ENCODE assay signal across 15 cellular contexts in genomic region chr7:79702116-79702515, GRCh38.
"Had no signal": no experiment of that assay in that cellular context is flagged by ENCODE, and none has a peak within 500 bp of the region (broad histone marks: within the 10 kb centered on the region; RNA-seq: fewer than 3 reads in every experiment).

No MANE protein-coding gene starts in this region.

- H3K27ac ChIP-seq: neural progenitor cell, pancreas, spleen, testis had no signal

- H3K4me1 ChIP-seq: neural progenitor cell, pancreas, spleen, testis had no signal

- H3K9ac ChIP-seq: neural progenitor cell had no signal

- H3K4me1 Mint-ChIP-seq: activated CD4-positive, alpha-beta memory T cell treated with anti-CD3 and anti-CD28 coated beads, Interleukin-2, amount 10 ng/mL, durations not matched to agents 7 days and 5 days; naive B cell; neural progenitor cell; stimulated activated naive CD8-positive, alpha-beta T cell treated with anti-CD3 and anti-CD28 coated beads, Interleukin-15, amount 100 ng/mL, for 72 hours had no signal

- DNase-seq: activated CD4-positive, alpha-beta memory T cell treated with anti-CD3 and anti-CD28 coated beads, Interleukin-2, amount 10 ng/mL, durations not matched to agents 7 days and 5 days; activated CD4-positive, alpha-beta T cell treated with anti-CD3 and anti-CD28 coated beads for 1 hour; activated naive CD4-positive, alpha-beta T cell treated with anti-CD3 and anti-CD28 coated beads, Interleukin-2, amount 50 U/mL, for 16 hours; activated T-cell treated with anti-CD3 and anti-CD28 coated beads, Interleukin-2, amount 50 U/mL, for 24 hours; left cardiac atrium; naive B cell; pancreas; spleen; stimulated activated naive CD8-positive, alpha-beta T cell treated with anti-CD3 and anti-CD28 coated beads, Interleukin-15, amount 100 ng/mL, for 72 hours; T-helper 1 cell; T1000; testis had no signal

- ATAC-seq: esophagus mucosa; left cardiac atrium; pancreas; sciatic nerve; stimulated activated naive CD8-positive, alpha-beta T cell treated with anti-CD3 and anti-CD28 coated beads, Interleukin-15, amount 100 ng/mL, for 72 hours had no signal

- H3K9me3 Mint-ChIP-seq: activated T-cell treated with anti-CD3 and anti-CD28 coated beads, Interleukin-2, amount 50 U/mL, for 24 hours; neural progenitor cell; stimulated activated naive CD8-positive, alpha-beta T cell treated with anti-CD3 and anti-CD28 coated beads, Interleukin-15, amount 100 ng/mL, for 72 hours had no signal

- H3K36me3 ChIP-seq: neural progenitor cell, pancreas, spleen had no signal

- H3K4me2 ChIP-seq: neural progenitor cell had no signal

- H3K27me3 ChIP-seq: neural progenitor cell, pancreas, spleen, testis had no signal

- H3K27me3 Mint-ChIP-seq: activated CD4-positive, alpha-beta memory T cell treated with anti-CD3 and anti-CD28 coated beads, Interleukin-2, amount 10 ng/mL, durations not matched to agents 7 days and 5 days; activated T-cell treated with anti-CD3 and anti-CD28 coated beads, Interleukin-2, amount 50 U/mL, for 24 hours; naive B cell; stimulated activated naive CD8-positive, alpha-beta T cell treated with anti-CD3 and anti-CD28 coated beads, Interleukin-15, amount 100 ng/mL, for 72 hours had no signal

- H3K36me3 Mint-ChIP-seq: naive B cell, neural progenitor cell had no signal

- H3K9me3 ChIP-seq: pancreas, testis had no signal

- H3K4me3 Mint-ChIP-seq: activated CD4-positive, alpha-beta memory T cell treated with anti-CD3 and anti-CD28 coated beads, Interleukin-2, amount 10 ng/mL, durations not matched to agents 7 days and 5 days; activated T-cell treated with anti-CD3 and anti-CD28 coated beads, Interleukin-2, amount 50 U/mL, for 24 hours; naive B cell; neural progenitor cell; stimulated activated naive CD8-positive, alpha-beta T cell treated with anti-CD3 and anti-CD28 coated beads, Interleukin-15, amount 100 ng/mL, for 72 hours had no signal

- H2AFZ ChIP-seq: neural progenitor cell had no signal

- H3K4me3 ChIP-seq: neural progenitor cell, pancreas, spleen, testis had no signal

- H3K27ac Mint-ChIP-seq: activated CD4-positive, alpha-beta memory T cell treated with anti-CD3 and anti-CD28 coated beads, Interleukin-2, amount 10 ng/mL, durations not matched to agents 7 days and 5 days; activated T-cell treated with anti-CD3 and anti-CD28 coated beads, Interleukin-2, amount 50 U/mL, for 24 hours; naive B cell; neural progenitor cell; stimulated activated naive CD8-positive, alpha-beta T cell treated with anti-CD3 and anti-CD28 coated beads, Interleukin-15, amount 100 ng/mL, for 72 hours had no signal
